ENCODE assay signal across 16 cellular contexts in genomic region chr1:10940451-10940804, GRCh38.
DNase-seq lines count a peak whose midpoint lies in the region; ATAC-seq and TF ChIP-seq lines count a peak whose summit lies in the region.
"Had no signal": no experiment of that assay in that cellular context is flagged by ENCODE, and none has a peak within 500 bp of the region (broad histone marks: within the 10 kb centered on the region; RNA-seq: fewer than 3 reads in every experiment).

No MANE protein-coding gene starts in this region.

- no peak for ATAC-seq in natural killer cell treated with Interleukin-12 subunit alpha and Interleukin-12 subunit beta and Interleukin-15 and Interleukin-18, amount 100 ng/mL, for 72 hours
- ATAC-seq in natural killer cell (no peak), GM18517 (IDR thresholded peaks at IDR 0.05; ENCODE audit: unreplicated experiment) (no peak), GM21619 (IDR thresholded peaks at IDR 0.05; ENCODE audit: unreplicated experiment) (no peak)
- no peak for ATAC-seq in effector memory CD8-positive, alpha-beta T cell (replicated peaks)
- no peak for ATAC-seq in stimulated activated naive CD8-positive, alpha-beta T cell treated with anti-CD3 and anti-CD28 coated beads, Interleukin-15, amount 100 ng/mL, for 72 hours
- ATAC-seq: esophagus mucosa, PC-3 had no signal

- peaks cover 0 to 21% of the 10 kb centered on the region in 2 donors for H3K4me1 Mint-ChIP-seq in natural killer cell treated with Interleukin-12 subunit alpha and Interleukin-12 subunit beta and Interleukin-15 and Interleukin-18, amount 100 ng/mL, for 72 hours (ENCODE audit: low read depth in 2 of 2)
- peaks cover 6 to 25% of the 10 kb centered on the region in 2 donors for H3K4me1 Mint-ChIP-seq in natural killer cell
- H3K4me1 Mint-ChIP-seq in effector memory CD8-positive, alpha-beta T cell (ENCODE audit: low read depth in 2 of 2), result peaks cover 23 to 25% of the 10 kb centered on the region in 2 donors
- H3K4me1 Mint-ChIP-seq in stimulated activated naive CD8-positive, alpha-beta T cell treated with anti-CD3 and anti-CD28 coated beads, Interleukin-15, amount 100 ng/mL, for 72 hours, result peaks cover 64% of the 10 kb centered on the region
- H3K4me1 Mint-ChIP-seq in activated T-helper 2 cell treated with anti-CD3 and anti-CD28 coated beads, Interferon-gamma antibody, Interleukin-2, Interleukin-4, amounts not matched to agents 10 μg/mL and 5 μg/mL and 100 μg/mL, durations not matched to agents 14 hours and 24 hours and 36 hours (ENCODE audit: low read depth), result peaks cover 27% of the 10 kb centered on the region

- no peaks in the 10 kb centered on the region for H3K36me3 ChIP-seq in OCI-LY3 (replicated peaks; ENCODE audit: low read depth, low read length)
- H3K36me3 ChIP-seq: BE2C had no signal

- H3K36me3 Mint-ChIP-seq in natural killer cell treated with Interleukin-12 subunit alpha and Interleukin-12 subunit beta and Interleukin-15 and Interleukin-18, amount 100 ng/mL, for 72 hours, result no peaks in the 10 kb centered on the region
- H3K36me3 Mint-ChIP-seq in natural killer cell, result no peaks in the 10 kb centered on the region
- H3K36me3 Mint-ChIP-seq in effector memory CD8-positive, alpha-beta T cell (ENCODE audit: insufficient read depth), result peaks cover 5% of the 10 kb centered on the region
- no peaks in the 10 kb centered on the region for H3K36me3 Mint-ChIP-seq in activated T-helper 2 cell treated with anti-CD3 and anti-CD28 coated beads, Interferon-gamma antibody, Interleukin-2, Interleukin-4, amounts not matched to agents 10 μg/mL and 5 μg/mL and 100 μg/mL, durations not matched to agents 14 hours and 24 hours and 36 hours (ENCODE audit: low read depth)

- H3K9me3 ChIP-seq in OCI-LY3 (ENCODE audit: insufficient read depth, low read length), result no peaks in the 10 kb centered on the region
- H3K9me3 ChIP-seq: BE2C had no signal

- peak overlapping the region; percentile 65 for H3K4me2 ChIP-seq in OCI-LY3 (ENCODE audit: low read length)

- TF ChIP-seq CTCF in natural killer cell (IDR thresholded peaks at IDR 0.05), result no peak
- TF ChIP-seq CTCF in OCI-LY3 (IDR thresholded peaks at IDR 0.05; ENCODE audit: low read depth, low read length), result no peak

- no peaks in the 10 kb centered on the region for H3K9me3 Mint-ChIP-seq in natural killer cell treated with Interleukin-12 subunit alpha and Interleukin-12 subunit beta and Interleukin-15 and Interleukin-18, amount 100 ng/mL, for 72 hours
- H3K9me3 Mint-ChIP-seq in natural killer cell, result no peaks in the 10 kb centered on the region
- no peaks in the 10 kb centered on the region for H3K9me3 Mint-ChIP-seq in effector memory CD8-positive, alpha-beta T cell
- H3K9me3 Mint-ChIP-seq in stimulated activated naive CD8-positive, alpha-beta T cell treated with anti-CD3 and anti-CD28 coated beads, Interleukin-15, amount 100 ng/mL, for 72 hours, result no peaks in the 10 kb centered on the region
- H3K9me3 Mint-ChIP-seq in activated T-helper 2 cell treated with anti-CD3 and anti-CD28 coated beads, Interferon-gamma antibody, Interleukin-2, Interleukin-4, amounts not matched to agents 10 μg/mL and 5 μg/mL and 100 μg/mL, durations not matched to agents 14 hours and 24 hours and 36 hours, result no peaks in the 10 kb centered on the region

- H3K4me3 Mint-ChIP-seq in natural killer cell treated with Interleukin-12 subunit alpha and Interleukin-12 subunit beta and Interleukin-15 and Interleukin-18, amount 100 ng/mL, for 72 hours, result peak overlapping the region; percentile 26
- H3K4me3 Mint-ChIP-seq in natural killer cell, result no peak overlapping the region
- peak overlapping the region; percentile 73 to 74 for H3K4me3 Mint-ChIP-seq in effector memory CD8-positive, alpha-beta T cell
- H3K4me3 Mint-ChIP-seq in stimulated activated naive CD8-positive, alpha-beta T cell treated with anti-CD3 and anti-CD28 coated beads, Interleukin-15, amount 100 ng/mL, for 72 hours, result peak overlapping the region; percentile 65 to 69
- H3K4me3 Mint-ChIP-seq in activated T-helper 2 cell treated with anti-CD3 and anti-CD28 coated beads, Interferon-gamma antibody, Interleukin-2, Interleukin-4, amounts not matched to agents 10 μg/mL and 5 μg/mL and 100 μg/mL, durations not matched to agents 14 hours and 24 hours and 36 hours (ENCODE audit: low read depth), result no peak overlapping the region

- H3K4me3 ChIP-seq in OCI-LY3 (ENCODE audit: low read length), result peak overlapping the region; percentile 48

- peaks cover 16 to 19% of the 10 kb centered on the region in 2 donors for H3K27me3 Mint-ChIP-seq in natural killer cell treated with Interleukin-12 subunit alpha and Interleukin-12 subunit beta and Interleukin-15 and Interleukin-18, amount 100 ng/mL, for 72 hours
- H3K27me3 Mint-ChIP-seq in natural killer cell (ENCODE audit: low read depth in 2 of 2), result peaks cover 16 to 29% of the 10 kb centered on the region in 2 donors
- peaks cover 20 to 46% of the 10 kb centered on the region in 2 donors for H3K27me3 Mint-ChIP-seq in effector memory CD8-positive, alpha-beta T cell
- peaks cover 82% of the 10 kb centered on the region for H3K27me3 Mint-ChIP-seq in stimulated activated naive CD8-positive, alpha-beta T cell treated with anti-CD3 and anti-CD28 coated beads, Interleukin-15, amount 100 ng/mL, for 72 hours
- H3K27me3 Mint-ChIP-seq in activated T-helper 2 cell treated with anti-CD3 and anti-CD28 coated beads, Interferon-gamma antibody, Interleukin-2, Interleukin-4, amounts not matched to agents 10 μg/mL and 5 μg/mL and 100 μg/mL, durations not matched to agents 14 hours and 24 hours and 36 hours (ENCODE audit: low read depth), result peaks cover 63% of the 10 kb centered on the region

- peaks cover 64% of the 10 kb centered on the region for H3K27me3 ChIP-seq in OCI-LY3 (ENCODE audit: low read depth, low read length)
- H3K27me3 ChIP-seq: BE2C had no signal

- peaks cover 19% of the 10 kb centered on the region for H3K4me1 ChIP-seq in OCI-LY3 (ENCODE audit: low read length)

- H4K20me1 ChIP-seq in OCI-LY3 (ENCODE audit: insufficient read depth, low read length), result peaks cover 27% of the 10 kb centered on the region

- no peak overlapping the region for H2AFZ ChIP-seq in OCI-LY3 (ENCODE audit: low read depth, low read length)

- no peaks in the 10 kb centered on the region for H3K79me2 ChIP-seq in OCI-LY3 (ENCODE audit: low read length)

- intact Hi-C loops in natural killer cell (cut with micrococcal nuclease), result no loop called here
- intact Hi-C loops in activated T-helper 2 cell treated with anti-CD3 and anti-CD28 coated beads, Interferon-gamma antibody, Interleukin-2, Interleukin-4, amounts not matched to agents 10 μg/mL and 5 μg/mL and 100 μg/mL, durations not matched to agents 14 hours and 24 hours and 36 hours (cut with micrococcal nuclease), result loop anchor here (2.0 to 10.0 kb wide), 5 partner anchors 73 to 443 kb away; partner anchors contain the start of gene CASZ1

- no peak overlapping the region for H3K27ac ChIP-seq in OCI-LY3 (ENCODE audit: low read length)
- H3K27ac ChIP-seq: VCaP had no signal

- no peak for DNase-seq in natural killer cell treated with Interleukin-12 subunit alpha and Interleukin-12 subunit beta and Interleukin-15 and Interleukin-18, amount 100 ng/mL, for 72 hours (ENCODE audit: low spot score)
- no peak for DNase-seq in natural killer cell
- DNase-seq in effector memory CD8-positive, alpha-beta T cell, result no peak
- no peak for DNase-seq in stimulated activated naive CD8-positive, alpha-beta T cell treated with anti-CD3 and anti-CD28 coated beads, Interleukin-15, amount 100 ng/mL, for 72 hours
- DNase-seq in activated T-helper 2 cell treated with anti-CD3 and anti-CD28 coated beads, Interferon-gamma antibody, Interleukin-2, Interleukin-4, amounts not matched to agents 10 μg/mL and 5 μg/mL and 100 μg/mL, durations not matched to agents 14 hours and 24 hours and 36 hours (ENCODE audit: low spot score), result no peak
- DNase-seq: BE2C, cortex of kidney, NCI-H1694, NCI-H524, PC-3 had no signal

- no peak overlapping the region for H3K9ac ChIP-seq in OCI-LY3 (ENCODE audit: low read length)

- H3K27ac Mint-ChIP-seq in natural killer cell treated with Interleukin-12 subunit alpha and Interleukin-12 subunit beta and Interleukin-15 and Interleukin-18, amount 100 ng/mL, for 72 hours, result peak overlapping the region in 1 of 2 donors; percentile 1
- H3K27ac Mint-ChIP-seq in natural killer cell, result no peak overlapping the region
- H3K27ac Mint-ChIP-seq in effector memory CD8-positive, alpha-beta T cell, result peak overlapping the region; percentile 66 to 86
- no peak overlapping the region for H3K27ac Mint-ChIP-seq in stimulated activated naive CD8-positive, alpha-beta T cell treated with anti-CD3 and anti-CD28 coated beads, Interleukin-15, amount 100 ng/mL, for 72 hours
- H3K27ac Mint-ChIP-seq in activated T-helper 2 cell treated with anti-CD3 and anti-CD28 coated beads, Interferon-gamma antibody, Interleukin-2, Interleukin-4, amounts not matched to agents 10 μg/mL and 5 μg/mL and 100 μg/mL, durations not matched to agents 14 hours and 24 hours and 36 hours, result no peak overlapping the region
- H3K27ac Mint-ChIP-seq: progenitor cell of endocrine pancreas had no signal

Comparison
In these comparisons a context has a peak if more than half of its experiments do, and no peak if none do; other contexts are left out.
1. H3K4me3 Mint-ChIP-seq: peak in natural killer cell treated with Interleukin-12 subunit alpha and Interleukin-12 subunit beta and Interleukin-15 and Interleukin-18, amount 100 ng/mL, for 72 hours (single experiment), effector memory CD8-positive, alpha-beta T cell (2 of 2) and stimulated activated naive CD8-positive, alpha-beta T cell treated with anti-CD3 and anti-CD28 coated beads, Interleukin-15, amount 100 ng/mL, for 72 hours (2 of 2); none in natural killer cell (single experiment) and activated T-helper 2 cell treated with anti-CD3 and anti-CD28 coated beads, Interferon-gamma antibody, Interleukin-2, Interleukin-4, amounts not matched to agents 10 μg/mL and 5 μg/mL and 100 μg/mL, durations not matched to agents 14 hours and 24 hours and 36 hours (single experiment).
2. H3K27ac Mint-ChIP-seq: peak in effector memory CD8-positive, alpha-beta T cell (2 of 2); none in natural killer cell (0 of 2), stimulated activated naive CD8-positive, alpha-beta T cell treated with anti-CD3 and anti-CD28 coated beads, Interleukin-15, amount 100 ng/mL, for 72 hours (0 of 2) and activated T-helper 2 cell treated with anti-CD3 and anti-CD28 coated beads, Interferon-gamma antibody, Interleukin-2, Interleukin-4, amounts not matched to agents 10 μg/mL and 5 μg/mL and 100 μg/mL, durations not matched to agents 14 hours and 24 hours and 36 hours (single experiment).